ENCODE assay signal across 8 cellular contexts in genomic region chr3:57692404-57693191, GRCh38. TPM values are rescaled to one million over a fixed set of nuclear protein-coding genes. Genes with fewer than 3 reads are reported as not detected.
A peak's percentile ranks its signal among the peaks of the same experiment; 100 is the strongest.
DNase-seq lines count a peak whose midpoint lies in the region; ATAC-seq, FAIRE-seq and TF ChIP-seq lines count a peak whose summit lies in the region.

Gene DENND6A (minus strand): TSS chr3:57693077. CDS start chr3:57693018, 59 bp downstream.

- peak; percentile 94 for DNase-seq in GM12892 (ENCODE audit: insufficient read length)
- peak; percentile 84 for DNase-seq in NCI-H1436 (lab: John Stamatoyannopoulos, UW)
- peak; percentile 91 to 98 (median 95) for DNase-seq in T-cell
- peak; percentile 96 to 98 (median 97) for DNase-seq in adrenal gland
- DNase-seq in heart left ventricle, result peak; percentile 96 to 99 (median 98)
- DNase-seq in posterior cingulate gyrus, result peak; percentile 92 to 99 (median 95)
- DNase-seq in type B pancreatic cell (ENCODE audit: extremely low spot score, unreplicated experiment), result peak; percentile 96

- peak in 1 of 6 experiments; percentile 16 for TF ChIP-seq CTCF in adrenal gland (IDR thresholded peaks at IDR 0.05)
- peak in 2 of 12 donors; percentile 6 to 19 for TF ChIP-seq CTCF in heart left ventricle (IDR thresholded peaks at IDR 0.05)
- TF ChIP-seq CTCF in type B pancreatic cell (conservative IDR thresholded peaks at IDR 0.05), result no peak

- WGBS in adrenal gland, 4 donors, result 0 to 1% (median 0%) methylated on average over 15 to 73 of the region's 77 CpGs
- 0% methylated on average over 36 to 77 of the region's 77 CpGs for WGBS in heart left ventricle, 4 donors

- H3K36me3 ChIP-seq in adrenal gland (replicated peaks in 1 of 2), result no peaks in the 10 kb centered on the region
- H3K36me3 ChIP-seq in heart left ventricle, result peaks cover 0 to 4% (median 0%) of the 10 kb centered on the region in 9 donors

- TF ChIP-seq POLR2A in GM12892 (IDR thresholded peaks at IDR 0.05; ENCODE audit: low read depth, low read length) (peak; percentile 91), adrenal gland (IDR thresholded peaks at IDR 0.05) (peak; percentile 96 to 98), heart left ventricle (IDR thresholded peaks at IDR 0.05) (peak; percentile 70 to 95)

- H3K4me1 Mint-ChIP-seq in T-cell, result peaks cover 41 to 44% (median 41%) of the 10 kb centered on the region in 3 donors
- peaks cover 19% of the 10 kb centered on the region for H3K4me1 Mint-ChIP-seq in type B pancreatic cell (ENCODE audit: unreplicated experiment)

- H3K27me3 Mint-ChIP-seq in T-cell (no peaks in the 10 kb centered on the region), type B pancreatic cell (no peaks in the 10 kb centered on the region)

- CTCF ChIA-PET in T-cell (lab: Charles Lee), result interaction anchor here in 1 of 2 donors (0.7 to 1.1 kb wide), 2 partner anchors 21 to 120 kb away, joined by 3 read pairs; no protein-coding TSS in a partner anchor

- H3K27me3 ChIP-seq in adrenal gland (no peaks in the 10 kb centered on the region), heart left ventricle (no peaks in the 10 kb centered on the region)

- peaks cover 9 to 28% of the 10 kb centered on the region in 2 donors for H3K4me1 ChIP-seq in adrenal gland (replicated peaks in 1 of 2)
- H3K4me1 ChIP-seq in heart left ventricle, result peaks cover 0 to 53% (median 33%) of the 10 kb centered on the region in 12 donors

- peak within 1 kb of the TSS; percentile 88 to 94 (median 93) for H3K4me3 Mint-ChIP-seq in T-cell
- peak within 1 kb of the TSS; percentile 96 for H3K4me3 Mint-ChIP-seq in type B pancreatic cell

- H3K9me3 ChIP-seq in adrenal gland (replicated peaks in 1 of 3), result no peaks in the 10 kb centered on the region
- no peaks in the 10 kb centered on the region for H3K9me3 ChIP-seq in heart left ventricle

- H3K4me3 ChIP-seq in adrenal gland (peak within 1 kb of the TSS; percentile 71 to 94 (median 81)), heart left ventricle (peak within 1 kb of the TSS; percentile 50 to 97 (median 87))

- FAIRE-seq in GM12892 (lab: Jason Lieb, UNC), result peak; percentile 93

- H3K27ac Mint-ChIP-seq in T-cell (peak within 1 kb of the TSS; percentile 91 to 93), type B pancreatic cell (peak within 1 kb of the TSS; percentile 93)

- POLR2A ChIA-PET in T-cell (lab: Charles Lee), result interaction anchor here in 1 of 2 donors (0.6 to 1.8 kb wide), 4 partner anchors 21 to 1083 kb away, joined by 3 to 5 read pairs (median 5); partner anchors contain the start of genes ARF4 and SLMAP

- intact Hi-C loops in adrenal gland (cut with DNase I) (loop anchor here in 1 of 2 donors (5.0 kb wide), 1 partner anchor 65 kb away; the partner anchor contains the start of gene SLMAP), heart left ventricle (cut with DNase I) (loop anchor here in 9 of 10 donors (1.0 to 10.0 kb wide), 8 partner anchors 35 to 468 kb away; partner anchors contain the start of genes SLMAP (in 9 of the 9), ARF4 (in 4 of the 9) and APPL1 (in 1 of the 9)), posterior cingulate gyrus (cut with DNase I) (loop anchor here (1.0 to 5.0 kb wide), 2 partner anchors 64 to 95 kb away; partner anchors contain the start of genes ARF4 and SLMAP)

- no peaks in the 10 kb centered on the region for H3K9me3 Mint-ChIP-seq in T-cell
- H3K9me3 Mint-ChIP-seq in type B pancreatic cell, result peaks cover 4% of the 10 kb centered on the region

- H3K36me3 Mint-ChIP-seq in T-cell (no peaks in the 10 kb centered on the region), type B pancreatic cell (peaks cover 5% of the 10 kb centered on the region)

- H3K27ac ChIP-seq in adrenal gland (peak within 1 kb of the TSS; percentile 81 to 99 (median 97)), heart left ventricle (peak within 1 kb of the TSS; percentile 85 to 100 (median 99))

- ATAC-seq in HG02798 (IDR thresholded peaks at IDR 0.05; ENCODE audit: poor library complexity, unreplicated experiment) (peak; percentile 89), T-cell (replicated peaks in 1 of 4) (peak; percentile 81 to 87 (median 86)), heart left ventricle (peak; percentile 91 to 97 (median 96))

RNA-seq across cellular contexts. Expression of gene DENND6A, which starts in this region (rescaled TPM):
- 7.5 TPM for polyA plus RNA-seq in GM12892 (2012; ENCODE audit: missing spikeins)
- total RNA-seq in T-cell, result 10 to 100 TPM; 31.6 to 58.9 (median 35.6) TPM
- total RNA-seq in adrenal gland, result 10 to 100 TPM; 13.2 to 29.3 (median 22.6) TPM
- polyA plus RNA-seq in adrenal gland, result 10 to 100 TPM in 1 of 3 donors, 1 to 10 TPM in 2; 7.8 to 13.7 (median 10.0) TPM
- 10 to 100 TPM; 12.3 to 27.9 (median 18.6) TPM for total RNA-seq in heart left ventricle
- 1 to 10 TPM; 4.9 to 6.3 TPM for polyA plus RNA-seq in heart left ventricle
- 29.6 and 31.2 TPM in 2 replicates for total RNA-seq in type B pancreatic cell (ENCODE audit: low replicate concordance)

Comparison
In these comparisons a context has a peak if more than half of its experiments do, and no peak if none do; other contexts are left out.
1. Peak in every context shown above with its lines: DNase-seq, ATAC-seq, H3K4me3 ChIP-seq and H3K27ac ChIP-seq.